In the genomic region with DNA sequence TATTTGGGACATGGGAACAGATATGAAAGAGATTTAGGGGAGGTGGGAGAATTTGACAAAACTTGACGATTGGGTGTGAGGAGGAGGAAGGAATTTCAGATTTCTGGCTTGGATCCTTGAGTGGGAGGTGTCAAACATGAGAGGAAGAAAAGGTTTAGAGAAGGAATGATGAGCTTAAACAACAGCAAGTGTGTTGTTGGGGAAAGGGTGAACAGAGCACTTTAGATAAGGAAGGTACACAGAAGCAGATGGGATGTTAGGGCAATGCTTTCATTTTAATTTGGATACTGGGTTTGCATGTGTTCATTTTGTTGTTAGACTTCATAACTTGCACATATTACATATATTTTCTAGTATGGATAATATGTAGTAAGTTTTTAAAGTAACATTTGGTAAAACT, we compare ENCODE assay signal across 17 cellular contexts.
"Had no signal": no experiment of that assay in that cellular context is flagged by ENCODE, and none has a peak within 500 bp of the region (broad histone marks: within the 10 kb centered on the region; RNA-seq: fewer than 3 reads in every experiment).

No MANE protein-coding gene starts in this region.

- H3K27me3 ChIP-seq: cardiac muscle cell, heart right ventricle, pancreas, thyroid gland, vagina had no signal

- ATAC-seq: heart right ventricle had no signal

- H3K27me3 Mint-ChIP-seq: activated B cell treated with CpG ODN at 0.5 μM for 24 hours; activated CD4-positive, alpha-beta T cell treated with anti-CD3 and anti-CD28 coated beads, Interleukin-2, amount 10 ng/mL, durations not matched to agents 7 days and 5 days had no signal

- H3K36me3 ChIP-seq: cardiac muscle cell, left ventricle myocardium inferior, pancreas, thyroid gland, vagina had no signal

- H3K4me1 Mint-ChIP-seq: activated B cell treated with CpG ODN at 0.5 μM for 24 hours had no signal

- H3K4me3 ChIP-seq: cardiac muscle cell, heart right ventricle, left ventricle myocardium inferior, pancreas, thyroid gland, vagina had no signal

- DNase-seq: activated B cell treated with CpG ODN at 0.5 μM for 24 hours; activated CD4-positive, alpha-beta T cell treated with anti-CD3 and anti-CD28 coated beads, Interleukin-2, amount 10 ng/mL, durations not matched to agents 7 days and 5 days; activated effector memory CD4-positive, alpha-beta T cell treated with anti-CD3 and anti-CD28 coated beads, Interleukin-2, amount 50 U/mL, for 16 hours; aorta; foreskin melanocyte; heart right ventricle; left ventricle myocardium inferior; mesenchymal stem cell; pancreas; stimulated activated CD4-positive, alpha-beta T cell treated with anti-CD3 and anti-CD28 coated beads, Interleukin-15, amount 100 ng/mL, for 24 hours; T-helper 1 cell; thyroid gland had no signal

- H3K4me3 Mint-ChIP-seq: activated B cell treated with CpG ODN at 0.5 μM for 24 hours; activated CD4-positive, alpha-beta T cell treated with anti-CD3 and anti-CD28 coated beads, Interleukin-2, amount 10 ng/mL, durations not matched to agents 7 days and 5 days had no signal

- H3K4me1 ChIP-seq: pancreas had no signal

- FAIRE-seq: colon, endothelial cell of umbilical vein, keratinocyte, pancreas had no signal

- H3K27ac ChIP-seq: cardiac muscle cell, left ventricle myocardium inferior, pancreas, thyroid gland, vagina had no signal

- H3K27ac Mint-ChIP-seq: activated B cell treated with CpG ODN at 0.5 μM for 24 hours; activated CD4-positive, alpha-beta T cell treated with anti-CD3 and anti-CD28 coated beads, Interleukin-2, amount 10 ng/mL, durations not matched to agents 7 days and 5 days had no signal

- H3K9me3 ChIP-seq: heart right ventricle, left ventricle myocardium inferior, pancreas, thyroid gland, vagina had no signal

- H3K9me3 Mint-ChIP-seq: activated B cell treated with CpG ODN at 0.5 μM for 24 hours; activated CD4-positive, alpha-beta T cell treated with anti-CD3 and anti-CD28 coated beads, Interleukin-2, amount 10 ng/mL, durations not matched to agents 7 days and 5 days had no signal
